In the genomic region with DNA sequence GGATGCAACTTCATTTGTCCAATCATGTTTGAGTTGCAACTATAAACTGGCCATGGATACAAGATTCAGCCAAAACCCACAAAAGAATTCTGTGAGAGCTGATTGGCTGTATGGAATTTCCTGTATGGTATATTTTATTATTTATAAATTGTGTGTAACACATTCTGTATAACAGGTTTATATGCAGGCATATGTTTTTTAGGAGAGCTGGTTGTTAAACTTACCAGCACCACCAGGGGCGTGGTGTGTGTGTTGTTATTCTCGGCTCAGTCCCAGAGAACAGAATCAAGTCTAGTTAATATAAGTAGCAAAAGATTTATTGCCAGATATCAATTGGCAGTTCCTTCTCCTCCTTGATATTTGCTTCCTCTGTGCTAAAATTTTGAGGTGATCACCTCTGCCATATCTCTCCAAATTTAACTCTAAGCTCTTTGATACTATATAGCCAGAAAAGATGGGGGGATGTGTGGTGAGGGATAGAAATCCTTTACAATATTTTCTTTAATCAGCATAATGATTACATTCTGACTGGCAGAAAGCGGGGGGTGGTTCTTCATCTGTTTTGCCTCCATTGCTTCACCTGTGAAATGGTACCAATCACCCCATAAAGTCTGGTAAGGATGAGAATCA, we compare ENCODE assay signal across 8 cellular contexts. TPM values are rescaled to one million over a fixed set of nuclear protein-coding genes. Genes with fewer than 3 reads are reported as not detected.
DNase-seq lines count a peak whose midpoint lies in the region; ATAC-seq and TF ChIP-seq lines count a peak whose summit lies in the region.

No MANE protein-coding gene starts in this region.

- CTCF ChIA-PET in CD8-positive, alpha-beta T cell (lab: Charles Lee): interaction anchor here (0.7 to 19.4 kb wide), 13 partner anchors 10 to 527 kb away, joined by 3 to 576 read pairs (median 7); no protein-coding TSS in a partner anchor
- CTCF ChIA-PET in activated CD8-positive, alpha-beta T cell treated with anti-CD3 and anti-CD28 coated beads for 36 hours (lab: Charles Lee): interaction anchor here (0.8 to 11.3 kb wide), 23 partner anchors 9 to 448 kb away, joined by 3 to 339 read pairs (median 5); a partner anchor contains a TSS

- no peaks in the 10 kb centered on the region for H3K9me3 ChIP-seq in CD8-positive, alpha-beta T cell (ENCODE audit: low read length)

- peak in 1 of 7 experiments; percentile 7 for DNase-seq in CD8-positive, alpha-beta T cell
- DNase-seq in Jurkat, Clone E6-1 (ENCODE audit: low read depth, low spot score): peak; percentile 30
- DNase-seq in activated CD8-positive, alpha-beta T cell treated with anti-CD3 and anti-CD28 coated beads for 36 hours: peak; percentile 37
- DNase-seq in kidney epithelial cell (ENCODE audit: low read depth): no peak
- DNase-seq in activated T-cell treated with anti-CD3 and anti-CD28 coated beads, Interleukin-2, amount 50 U/mL, for 1 hour: no peak

- peaks cover 4% of the 10 kb centered on the region for H3K27me3 Mint-ChIP-seq in CD8-positive, alpha-beta T cell (ENCODE audit: low read depth)
- H3K27me3 Mint-ChIP-seq in activated CD8-positive, alpha-beta T cell treated with anti-CD3 and anti-CD28 coated beads for 36 hours: peaks cover 2% of the 10 kb centered on the region

- no peak overlapping the region for H3K4me3 Mint-ChIP-seq in CD8-positive, alpha-beta T cell
- H3K4me3 Mint-ChIP-seq in activated CD8-positive, alpha-beta T cell treated with anti-CD3 and anti-CD28 coated beads for 36 hours: no peak overlapping the region

- no peaks in the 10 kb centered on the region for H3K36me3 Mint-ChIP-seq in CD8-positive, alpha-beta T cell
- H3K36me3 Mint-ChIP-seq in activated CD8-positive, alpha-beta T cell treated with anti-CD3 and anti-CD28 coated beads for 36 hours (ENCODE audit: low read depth): no peaks in the 10 kb centered on the region

- H3K9me3 Mint-ChIP-seq in CD8-positive, alpha-beta T cell: no peaks in the 10 kb centered on the region
- no peaks in the 10 kb centered on the region for H3K9me3 Mint-ChIP-seq in activated CD8-positive, alpha-beta T cell treated with anti-CD3 and anti-CD28 coated beads for 36 hours

- H3K4me1 Mint-ChIP-seq in CD8-positive, alpha-beta T cell (ENCODE audit: low read depth): peaks cover 8% of the 10 kb centered on the region
- peaks cover 3% of the 10 kb centered on the region for H3K4me1 Mint-ChIP-seq in activated CD8-positive, alpha-beta T cell treated with anti-CD3 and anti-CD28 coated beads for 36 hours (ENCODE audit: low read depth)

- no peak overlapping the region for H3K4me3 ChIP-seq in CD8-positive, alpha-beta T cell (ENCODE audit: low read depth, low read length)
- no peak overlapping the region for H3K4me3 ChIP-seq in Jurkat, Clone E6-1 (ENCODE audit: low read length)
- no peak overlapping the region for H3K4me3 ChIP-seq in kidney epithelial cell (ENCODE audit: low read depth, low read length)

- ATAC-seq in CD8-positive, alpha-beta T cell: no peak
- ATAC-seq in activated CD8-positive, alpha-beta T cell treated with anti-CD3 and anti-CD28 coated beads for 36 hours: no peak
- no peak for ATAC-seq in HG03565 (IDR thresholded peaks at IDR 0.05; ENCODE audit: unreplicated experiment)
- ATAC-seq in GM21360 (IDR thresholded peaks at IDR 0.05; ENCODE audit: unreplicated experiment): no peak
- no peak for ATAC-seq in GM19463 (IDR thresholded peaks at IDR 0.05; ENCODE audit: unreplicated experiment)

- H3K36me3 ChIP-seq in CD8-positive, alpha-beta T cell (ENCODE audit: insufficient read depth, low read length): no peaks in the 10 kb centered on the region
- no peaks in the 10 kb centered on the region for H3K36me3 ChIP-seq in kidney epithelial cell (ENCODE audit: control insufficient read depth, insufficient read depth, low read length)

- no peaks in the 10 kb centered on the region for H3K4me1 ChIP-seq in CD8-positive, alpha-beta T cell (ENCODE audit: insufficient read depth, low read length)

- no peak overlapping the region for H3K27ac Mint-ChIP-seq in CD8-positive, alpha-beta T cell
- no peak overlapping the region for H3K27ac Mint-ChIP-seq in activated CD8-positive, alpha-beta T cell treated with anti-CD3 and anti-CD28 coated beads for 36 hours

- H3K27ac ChIP-seq in CD8-positive, alpha-beta T cell (ENCODE audit: low read depth, low read length): no peak overlapping the region

- POLR2A ChIA-PET in CD8-positive, alpha-beta T cell (lab: Charles Lee): interaction anchor here (1.4 kb wide), 1 partner anchor 37 kb away, joined by 5 read pairs; a partner anchor contains a TSS
- POLR2A ChIA-PET in activated CD8-positive, alpha-beta T cell treated with anti-CD3 and anti-CD28 coated beads for 36 hours (lab: Charles Lee): no interaction called here

- no peaks in the 10 kb centered on the region for H3K27me3 ChIP-seq in CD8-positive, alpha-beta T cell (ENCODE audit: insufficient read depth, low read length)
- H3K27me3 ChIP-seq in kidney epithelial cell (ENCODE audit: control insufficient read depth, insufficient read depth, low read length): no peaks in the 10 kb centered on the region

- peak; percentile 49 for TF ChIP-seq CTCF in CD8-positive, alpha-beta T cell (IDR thresholded peaks at IDR 0.05)
- TF ChIP-seq CTCF in activated CD8-positive, alpha-beta T cell treated with anti-CD3 and anti-CD28 coated beads for 36 hours (IDR thresholded peaks at IDR 0.05): peak; percentile 57
- peak; percentile 69 for TF ChIP-seq CTCF in kidney epithelial cell (IDR thresholded peaks at IDR 0.05; ENCODE audit: insufficient read depth, low read length, poor library complexity, severe bottlenecking)

- intact Hi-C loops in CD8-positive, alpha-beta T cell (cut with DNase I, micrococcal nuclease): loop anchor here in 1 of 2 experiments (10.0 kb wide), 1 partner anchor 444 kb away; no protein-coding TSS in a partner anchor
- intact Hi-C loops in activated CD8-positive, alpha-beta T cell treated with anti-CD3 and anti-CD28 coated beads for 36 hours (cut with micrococcal nuclease): no loop called here

RNA-seq across cellular contexts. Expression of a gene that starts 22.9 kb away (rescaled TPM):
- total RNA-seq in CD8-positive, alpha-beta T cell: 10 to 100 TPM; 26.6 to 29.1 TPM
- polyA plus RNA-seq in Jurkat, Clone E6-1 (2012; ENCODE audit: insufficient read depth, insufficient read length): 3.3 TPM
- total RNA-seq in activated CD8-positive, alpha-beta T cell treated with anti-CD3 and anti-CD28 coated beads for 36 hours: 1 to 10 TPM; 4.9 to 6.1 TPM
- total RNA-seq in kidney epithelial cell: 3.3 and 5.6 TPM in 2 replicates

RNA-seq across cellular contexts. Expression of a gene that starts 37.0 kb away (rescaled TPM):
- total RNA-seq in CD8-positive, alpha-beta T cell: 100 to 1,000 TPM in 1 of 2 experiments, 10 to 100 TPM in 1; 94.8 to 100 TPM
- polyA plus RNA-seq in Jurkat, Clone E6-1 (2012; ENCODE audit: insufficient read depth, insufficient read length): 52.5 TPM
- 10 to 100 TPM; 46.4 to 49.2 TPM for total RNA-seq in activated CD8-positive, alpha-beta T cell treated with anti-CD3 and anti-CD28 coated beads for 36 hours
- total RNA-seq in kidney epithelial cell: 119 and 153 TPM in 2 replicates

Comparison
In these comparisons a context has a peak if more than half of its experiments do, and no peak if none do; other contexts are left out.
1. DNase-seq: peak in Jurkat, Clone E6-1 (single experiment) and activated CD8-positive, alpha-beta T cell treated with anti-CD3 and anti-CD28 coated beads for 36 hours (single experiment); none in kidney epithelial cell (single experiment) and activated T-cell treated with anti-CD3 and anti-CD28 coated beads, Interleukin-2, amount 50 U/mL, for 1 hour (single experiment).
2. Peak in every context shown above with its lines, with median percentiles within 50 percentile points of each other: CTCF ChIP-seq.